9 cellular contexts compared by ENCODE assay signal in the genomic region with DNA sequence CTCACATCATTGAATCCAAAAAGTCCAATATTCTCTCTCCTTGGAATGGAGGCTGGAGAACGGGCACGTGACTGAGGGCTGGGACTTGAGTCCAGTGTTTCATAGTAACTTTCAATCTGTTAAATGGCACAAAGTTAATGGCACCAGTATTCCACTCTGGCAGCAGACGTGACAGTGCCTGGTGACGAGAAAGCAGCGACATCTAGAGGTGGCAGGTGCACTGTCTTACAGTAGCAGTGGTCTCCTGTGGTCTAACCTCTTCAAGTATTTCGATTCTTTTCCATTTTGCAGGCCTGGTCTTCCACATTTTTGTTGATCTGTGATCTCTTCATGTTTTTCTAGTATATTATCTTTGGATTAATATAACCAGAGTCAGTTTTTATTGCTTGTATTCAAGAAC.
DNase-seq lines count a peak whose midpoint lies in the region; ATAC-seq and TF ChIP-seq lines count a peak whose summit lies in the region.
"Had no signal": no experiment of that assay in that cellular context is flagged by ENCODE, and none has a peak within 500 bp of the region (broad histone marks: within the 10 kb centered on the region; RNA-seq: fewer than 3 reads in every experiment).

No MANE protein-coding gene starts in this region.

- H2BK15ac ChIP-seq in neuronal stem cell (ENCODE audit: low read length): no peak overlapping the region

- no peak overlapping the region for H2AK5ac ChIP-seq in neuronal stem cell (ENCODE audit: low read depth, low read length)

- no peak overlapping the region for H4K91ac ChIP-seq in neuronal stem cell (ENCODE audit: low read depth, low read length, poor library complexity)

- no peaks in the 10 kb centered on the region for H3K27me3 Mint-ChIP-seq in stimulated activated memory B cell treated with anti-CD40 and anti-IgM and Interleukin-4, amounts not matched to agents 10 μg/mL and 1 μg/mL and 100 μg/mL, for 72 hours

- no peaks in the 10 kb centered on the region for H3K9me3 Mint-ChIP-seq in stimulated activated memory B cell treated with anti-CD40 and anti-IgM and Interleukin-4, amounts not matched to agents 10 μg/mL and 1 μg/mL and 100 μg/mL, for 72 hours

- TF ChIP-seq CTCF in GM12873 (IDR thresholded peaks at IDR 0.05; ENCODE audit: insufficient read depth, low read depth, low read length, missing control alignments): peak; percentile 92
- peak; percentile 8 for TF ChIP-seq CTCF in foreskin fibroblast (IDR thresholded peaks at IDR 0.05; ENCODE audit: low read depth, low read length)

- H3K27me3 ChIP-seq in GM23248 (replicated peaks; ENCODE audit: insufficient read depth): no peaks in the 10 kb centered on the region
- no peaks in the 10 kb centered on the region for H3K27me3 ChIP-seq in neuronal stem cell (ENCODE audit: control insufficient read depth in 3 of 3, insufficient read depth in 3 of 3, low read depth in 1 of 3, low read length in 3 of 3)

- in situ Hi-C loops in GM23248 (cut with MboI): no loop called here

- no peak overlapping the region for H3K4ac ChIP-seq in neuronal stem cell (ENCODE audit: low read length)

- H3K27ac ChIP-seq in GM23248 (no peak overlapping the region), neuronal stem cell (replicated peaks; ENCODE audit: low read length) (no peak overlapping the region)
- H3K27ac ChIP-seq: SK-N-MC had no signal

- DNase-seq in GM23248 (peak; percentile 29), NCI-H146 (lab: John Stamatoyannopoulos, UW) (peak; percentile 24), foreskin fibroblast (no peak), activated gamma-delta T cell treated with Interleukin-2 at 50 U/mL for 16 hours (no peak), neuronal stem cell (ENCODE audit: low spot score) (no peak), GF-D8 (lab: John Stamatoyannopoulos, UW) (no peak)

- no peak overlapping the region for H3K4me2 ChIP-seq in GM23248 (ENCODE audit: unreplicated experiment)
- H3K4me2 ChIP-seq in neuronal stem cell (ENCODE audit: insufficient read depth, low read length, poor library complexity, severe bottlenecking): no peak overlapping the region

- H2AFZ ChIP-seq in GM23248: no peak overlapping the region
- H2AFZ ChIP-seq in neuronal stem cell (ENCODE audit: low read length): no peak overlapping the region

- H3K9ac ChIP-seq in GM23248 (no peak overlapping the region), neuronal stem cell (ENCODE audit: low read depth, low read length, poor library complexity) (no peak overlapping the region)

- no peak overlapping the region for H3K4me3 Mint-ChIP-seq in stimulated activated memory B cell treated with anti-CD40 and anti-IgM and Interleukin-4, amounts not matched to agents 10 μg/mL and 1 μg/mL and 100 μg/mL, for 72 hours

- H3K4me1 ChIP-seq in GM23248 (ENCODE audit: insufficient read depth) (no peaks in the 10 kb centered on the region), neuronal stem cell (ENCODE audit: control insufficient read depth in 2 of 2, insufficient read depth in 1 of 2, low read depth in 1 of 2, low read length in 2 of 2) (no peaks in the 10 kb centered on the region)

- no peak overlapping the region for H2BK120ac ChIP-seq in neuronal stem cell (ENCODE audit: low read depth, low read length)

- H3K79me2 ChIP-seq in GM23248 (ENCODE audit: insufficient read depth): no peaks in the 10 kb centered on the region

- no peak overlapping the region for H3K18ac ChIP-seq in neuronal stem cell (ENCODE audit: low read length)

- H3K23ac ChIP-seq in neuronal stem cell (ENCODE audit: low read depth, low read length, poor library complexity): no peak overlapping the region

- H3K36me3 ChIP-seq in GM23248 (ENCODE audit: low read depth) (no peaks in the 10 kb centered on the region), neuronal stem cell (replicated peaks in 1 of 2; ENCODE audit: control insufficient read depth in 2 of 2, insufficient read depth in 2 of 2, low read length in 2 of 2) (no peaks in the 10 kb centered on the region)

- no peaks in the 10 kb centered on the region for H3K36me3 Mint-ChIP-seq in stimulated activated memory B cell treated with anti-CD40 and anti-IgM and Interleukin-4, amounts not matched to agents 10 μg/mL and 1 μg/mL and 100 μg/mL, for 72 hours

- H4K20me1 ChIP-seq in GM23248 (ENCODE audit: insufficient read depth): no peaks in the 10 kb centered on the region

- H2BK5ac ChIP-seq in neuronal stem cell (ENCODE audit: low read length): no peak overlapping the region

- no peak overlapping the region for H3K27ac Mint-ChIP-seq in stimulated activated memory B cell treated with anti-CD40 and anti-IgM and Interleukin-4, amounts not matched to agents 10 μg/mL and 1 μg/mL and 100 μg/mL, for 72 hours

- no peaks in the 10 kb centered on the region for H3K4me1 Mint-ChIP-seq in stimulated activated memory B cell treated with anti-CD40 and anti-IgM and Interleukin-4, amounts not matched to agents 10 μg/mL and 1 μg/mL and 100 μg/mL, for 72 hours

- H3K4me3 ChIP-seq in GM23248: no peak overlapping the region
- no peak overlapping the region for H3K4me3 ChIP-seq in foreskin fibroblast (ENCODE audit: low read depth in 1 of 2, low read length in 2 of 2)
- no peak overlapping the region for H3K4me3 ChIP-seq in neuronal stem cell (ENCODE audit: low read length in 2 of 2)
- H3K4me3 ChIP-seq: SK-N-MC had no signal

- no peaks in the 10 kb centered on the region for H3K9me3 ChIP-seq in GM23248 (ENCODE audit: low read depth)
- no peaks in the 10 kb centered on the region for H3K9me3 ChIP-seq in neuronal stem cell (replicated peaks in 1 of 2; ENCODE audit: control insufficient read depth in 2 of 2, insufficient read depth in 1 of 2, low read depth in 1 of 2, low read length in 2 of 2)

- no peak overlapping the region for H4K8ac ChIP-seq in neuronal stem cell (ENCODE audit: low read depth, low read length)

- H3K79me1 ChIP-seq in neuronal stem cell (ENCODE audit: low read depth, low read length): no peaks in the 10 kb centered on the region

- 30% methylated on average over 6 of the region's 6 CpGs for WGBS in GM23248 (ENCODE audit: low coverage in 1 of 2, low lambda C conversion rate in 2 of 2, missing lambda C conversion rate in 2 of 2), 2 experiments
- WGBS in neuronal stem cell (ENCODE audit: extremely low coverage in 2 of 2, insufficient read length in 2 of 2, insufficient replicate concordance in 1 of 2), 2 donors: no CpG with 5 or more reads among the region's 6 CpGs

- H3F3A ChIP-seq in GM23248 (ENCODE audit: insufficient read depth): no peaks in the 10 kb centered on the region

- no peaks in the 10 kb centered on the region for H3K9me2 ChIP-seq in GM23248 (ENCODE audit: insufficient read depth)

- no peak overlapping the region for H2BK12ac ChIP-seq in neuronal stem cell (ENCODE audit: low read length)

- H3K14ac ChIP-seq in neuronal stem cell (ENCODE audit: low read length): no peak overlapping the region

- ATAC-seq in stimulated activated memory B cell treated with anti-CD40 and anti-IgM and Interleukin-4, amounts not matched to agents 10 μg/mL and 1 μg/mL and 100 μg/mL, for 72 hours: no peak

Comparison
In these comparisons a context has a peak if more than half of its experiments do, and no peak if none do; other contexts are left out.
1. DNase-seq: peak in GM23248 (single experiment) and NCI-H146 (single experiment); none in foreskin fibroblast (0 of 2), activated gamma-delta T cell treated with Interleukin-2 at 50 U/mL for 16 hours (single experiment), neuronal stem cell (single experiment) and GF-D8 (single experiment).